1 cellular context compared by ENCODE assay signal in genomic region chr1:112954059-112954458, GRCh38.
TF ChIP-seq lines count a peak whose summit lies in the region.

No MANE protein-coding gene starts in this region.

TF ChIP-seq in GM12878, 131 proteins besides CTCF, POLR2A, EP300 and RAD21 (continued from another document):
- TF ChIP-seq SKIL (IDR thresholded peaks at IDR 0.05; ENCODE audit: low read depth, poor library complexity, severe bottlenecking) (no peak), ZNF384 (IDR thresholded peaks at IDR 0.05; ENCODE audit: borderline replicate concordance, low read depth, low read length) (no peak), PML (IDR thresholded peaks at IDR 0.05; ENCODE audit: low read length) (no peak), RFX5 (IDR thresholded peaks at IDR 0.05; ENCODE audit: low read depth, low read length) (no peak), POU2F2 (IDR thresholded peaks at IDR 0.05; ENCODE audit: borderline replicate concordance, low read depth, low read length) (no peak), EED (IDR thresholded peaks at IDR 0.05; ENCODE audit: low read depth) (no peak)
TF ChIP-seq in GM12878: peak in this region for 0.
